17 cellular contexts compared by ENCODE assay signal in the genomic region with DNA sequence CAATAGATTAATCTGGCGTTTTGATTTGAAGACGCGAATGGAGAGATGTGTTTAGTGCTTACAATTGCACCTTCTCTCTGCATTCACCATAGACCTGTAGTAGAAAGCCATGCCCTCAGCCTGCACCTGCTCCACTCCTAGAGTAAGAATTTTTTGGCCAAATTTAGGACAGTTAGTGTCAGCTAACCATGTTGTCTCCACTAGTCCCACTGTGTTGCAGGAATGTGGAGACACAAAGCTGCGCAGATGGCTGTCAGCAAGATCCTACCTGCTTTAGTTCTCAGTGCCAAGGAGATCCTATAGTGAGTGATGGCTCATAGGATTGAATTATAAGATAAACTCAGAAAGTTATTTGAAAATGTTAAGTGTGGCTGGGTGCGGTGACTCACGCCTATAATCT. TPM values are rescaled to one million over a fixed set of nuclear protein-coding genes. Genes with fewer than 3 reads are reported as not detected.
DNase-seq lines count a peak whose midpoint lies in the region; ATAC-seq and TF ChIP-seq lines count a peak whose summit lies in the region.
"Had no signal": no experiment of that assay in that cellular context is flagged by ENCODE, and none has a peak within 500 bp of the region (broad histone marks: within the 10 kb centered on the region; RNA-seq: fewer than 3 reads in every experiment).

No MANE protein-coding gene starts in this region.

- H3K4me3 Mint-ChIP-seq in activated CD4-positive, alpha-beta T cell treated with anti-CD3 and anti-CD28 coated beads for 36 hours = no peak overlapping the region
- no peak overlapping the region for H3K4me3 Mint-ChIP-seq in CD14-positive monocyte
- no peak overlapping the region for H3K4me3 Mint-ChIP-seq in glutamatergic neuron (ENCODE audit: unreplicated experiment)
- H3K4me3 Mint-ChIP-seq: B cell; CD4-positive, alpha-beta T cell; CD8-positive, alpha-beta memory T cell; HFFc6 had no signal

- no peak for DNase-seq in activated CD4-positive, alpha-beta T cell treated with anti-CD3 and anti-CD28 coated beads for 36 hours
- DNase-seq in activated CD4-positive, alpha-beta T cell treated with anti-CD3 and anti-CD28 coated beads, Interleukin-2, amount 50 U/mL, for 4 hours = no peak
- DNase-seq in CD14-positive monocyte (ENCODE audit: low spot score) = no peak
- DNase-seq in cerebellar cortex (ENCODE audit: low spot score) = peak; percentile 85
- DNase-seq in glutamatergic neuron = no peak
- no peak for DNase-seq in NCI-H526 (lab: John Stamatoyannopoulos, UW)
- no peak for DNase-seq in inferior parietal cortex (ENCODE audit: extremely low spot score)
- DNase-seq: CD4-positive, alpha-beta T cell; CD8-positive, alpha-beta memory T cell; DMS 273 treated with DMSO at 0.1 percent for 48 hours; DMS79; EL; GF-D8; GM23248; HFFc6 had no signal

- intact Hi-C loops in activated CD4-positive, alpha-beta T cell treated with anti-CD3 and anti-CD28 coated beads for 36 hours (cut with DNase I, micrococcal nuclease) = loop anchor here in 1 of 2 experiments (10.0 kb wide), 2 partner anchors 732 to 868 kb away; partner anchors contain the start of genes SMC2 and TMEM38B
- intact Hi-C loops in CD14-positive monocyte (cut with micrococcal nuclease) = no loop called here

- H3K9me3 Mint-ChIP-seq in activated CD4-positive, alpha-beta T cell treated with anti-CD3 and anti-CD28 coated beads for 36 hours (ENCODE audit: low read depth) = no peaks in the 10 kb centered on the region
- no peaks in the 10 kb centered on the region for H3K9me3 Mint-ChIP-seq in CD14-positive monocyte
- peaks cover 4% of the 10 kb centered on the region for H3K9me3 Mint-ChIP-seq in glutamatergic neuron (ENCODE audit: unreplicated experiment)
- H3K9me3 Mint-ChIP-seq: CD4-positive, alpha-beta T cell; HFFc6 had no signal

- no peaks in the 10 kb centered on the region for H3K27me3 Mint-ChIP-seq in activated CD4-positive, alpha-beta T cell treated with anti-CD3 and anti-CD28 coated beads for 36 hours
- H3K27me3 Mint-ChIP-seq in CD14-positive monocyte (ENCODE audit: low read depth in 3 of 3) = peaks cover 0 to 1% (median 0%) of the 10 kb centered on the region in 3 donors
- H3K27me3 Mint-ChIP-seq in glutamatergic neuron (ENCODE audit: unreplicated experiment) = no peaks in the 10 kb centered on the region
- H3K27me3 Mint-ChIP-seq: CD4-positive, alpha-beta T cell had no signal

- peak overlapping the region; percentile 19 for H3K27ac Mint-ChIP-seq in activated CD4-positive, alpha-beta T cell treated with anti-CD3 and anti-CD28 coated beads for 36 hours
- H3K27ac Mint-ChIP-seq in CD14-positive monocyte = peak overlapping the region in 5 of 7 donors; percentile 7 to 87 (median 51)
- peak overlapping the region; percentile 1 for H3K27ac Mint-ChIP-seq in glutamatergic neuron (ENCODE audit: unreplicated experiment)
- H3K27ac Mint-ChIP-seq: B cell; CD4-positive, alpha-beta T cell; CD8-positive, alpha-beta memory T cell; HFFc6 had no signal

- POLR2A ChIA-PET in activated CD4-positive, alpha-beta T cell treated with anti-CD3 and anti-CD28 coated beads for 36 hours (lab: Charles Lee) = no interaction called here

- no peak for ATAC-seq in activated CD4-positive, alpha-beta T cell treated with anti-CD3 and anti-CD28 coated beads for 36 hours
- no peak for ATAC-seq in HG03342 (IDR thresholded peaks at IDR 0.05; ENCODE audit: unreplicated experiment)

- TF ChIP-seq CTCF in CD14-positive monocyte (IDR thresholded peaks at IDR 0.05) (no peak), glutamatergic neuron (IDR thresholded peaks at IDR 0.05; ENCODE audit: partially characterized antibody, unreplicated experiment) (no peak)

- CTCF ChIA-PET in activated CD4-positive, alpha-beta T cell treated with anti-CD3 and anti-CD28 coated beads for 36 hours (lab: Charles Lee) = no interaction called here

- no peaks in the 10 kb centered on the region for H3K36me3 Mint-ChIP-seq in activated CD4-positive, alpha-beta T cell treated with anti-CD3 and anti-CD28 coated beads for 36 hours (ENCODE audit: low read depth)
- H3K36me3 Mint-ChIP-seq in CD14-positive monocyte = no peaks in the 10 kb centered on the region
- no peaks in the 10 kb centered on the region for H3K36me3 Mint-ChIP-seq in glutamatergic neuron (ENCODE audit: unreplicated experiment)
- H3K36me3 Mint-ChIP-seq: CD8-positive, alpha-beta memory T cell had no signal

- H3K4me1 Mint-ChIP-seq in activated CD4-positive, alpha-beta T cell treated with anti-CD3 and anti-CD28 coated beads for 36 hours = peaks cover 33% of the 10 kb centered on the region
- H3K4me1 Mint-ChIP-seq in CD14-positive monocyte = peaks cover 37% of the 10 kb centered on the region
- H3K4me1 Mint-ChIP-seq in glutamatergic neuron (ENCODE audit: low read depth, unreplicated experiment) = peaks cover 26% of the 10 kb centered on the region

RNA-seq across cellular contexts. Expression of gene ABCA1, which starts 35.1 kb away (rescaled TPM):
- total RNA-seq in activated CD4-positive, alpha-beta T cell treated with anti-CD3 and anti-CD28 coated beads for 36 hours = 1 to 10 TPM; 4.5 to 5.2 TPM
- 1 to 10 TPM; 2.0 to 2.7 TPM for polyA plus RNA-seq in CD14-positive monocyte
- total RNA-seq in glutamatergic neuron (ENCODE audit: unreplicated experiment) = 146 TPM
- polyA plus RNA-seq: CD8-positive, alpha-beta memory T cell had no signal

Comparison
In these comparisons a context has a peak if more than half of its experiments do, and no peak if none do; other contexts are left out.
1. H3K27ac Mint-ChIP-seq: peak in every context shown above with its lines; median percentile 51 in CD14-positive monocyte; 19 in activated CD4-positive, alpha-beta T cell treated with anti-CD3 and anti-CD28 coated beads for 36 hours; 1 in glutamatergic neuron.
2. RNA of gene ABCA1, which starts 35.1 kb away (total RNA-seq): 146 TPM in glutamatergic neuron (single experiment); 4.5 to 5.2 TPM in activated CD4-positive, alpha-beta T cell treated with anti-CD3 and anti-CD28 coated beads for 36 hours; every median in the first group is over 10 times any median in the second.